ENCODE assay signal across 2 cellular contexts in the genomic region with DNA sequence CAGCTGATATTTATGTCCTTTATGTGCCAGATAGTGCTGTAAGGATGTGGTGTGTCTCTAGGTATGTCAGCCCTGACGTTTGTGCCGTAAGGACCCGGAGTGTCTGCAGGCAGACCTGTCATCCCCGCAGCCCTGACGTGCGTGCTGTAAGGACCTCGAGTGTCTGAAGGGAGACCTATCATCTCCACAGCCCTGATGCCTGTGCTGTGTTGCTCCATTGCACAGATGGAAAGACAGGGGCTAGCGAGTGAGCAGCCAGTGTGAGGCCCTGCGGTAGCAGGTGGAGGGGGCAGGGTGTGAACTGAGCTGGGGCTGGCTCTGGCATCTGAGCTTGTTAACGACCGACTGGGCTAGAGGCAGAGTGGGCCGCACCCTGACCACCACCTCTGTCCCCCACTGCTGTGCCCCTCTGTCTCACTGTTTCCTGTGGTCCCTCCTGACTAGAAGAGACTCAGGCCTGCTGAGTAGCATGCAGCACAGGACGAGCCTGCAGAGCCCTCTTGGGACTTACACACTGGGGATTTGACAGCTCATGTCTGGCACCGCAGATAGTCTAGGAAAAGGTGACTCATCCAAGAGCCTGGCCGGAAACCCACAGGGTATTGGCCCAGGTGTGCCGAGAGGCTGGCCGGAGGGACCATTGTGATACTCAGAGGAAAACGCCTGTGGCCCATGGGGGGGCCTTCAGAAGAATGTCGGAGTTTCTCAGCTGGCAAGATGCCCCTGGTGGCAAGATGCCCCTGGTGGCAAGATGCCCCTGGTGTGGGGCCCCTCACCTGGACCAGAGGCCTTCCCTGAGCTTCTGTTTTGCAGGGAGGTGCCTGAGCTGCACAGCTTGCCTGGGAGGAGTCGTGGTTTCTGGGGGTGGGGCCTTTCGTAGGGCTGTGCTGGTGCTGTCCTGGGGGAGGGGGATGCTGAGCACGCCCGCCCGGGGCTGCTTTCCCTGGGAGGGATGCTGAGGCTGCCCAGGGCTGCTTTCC.
TF ChIP-seq lines count a peak whose summit lies in the region.

No MANE protein-coding gene starts in this region.

TF ChIP-seq in HEK293, 187 proteins besides CTCF, POLR2A, EP300 and RAD21 (continued from another document and continues in another):
- TF ChIP-seq ZNF518A (tag by site-specific recombination; conservative IDR thresholded peaks at IDR 0.05; ENCODE audit: low read depth) (no peak), ZNF76 (tag by site-specific recombination; IDR thresholded peaks at IDR 0.05; ENCODE audit: borderline replicate concordance, low read depth) (no peak), ZNF585B (tag by site-specific recombination; IDR thresholded peaks at IDR 0.05) (no peak), ZNF223 (tag by site-specific recombination; IDR thresholded peaks at IDR 0.05) (no peak), ZNF677 (tag by site-specific recombination; IDR thresholded peaks at IDR 0.05) (no peak), ZBTB7A (tag by site-specific recombination; IDR thresholded peaks at IDR 0.05; ENCODE audit: low read depth) (0 out of 2 replicates have a peak, but pooled peaks have one; percentile 45), ZNF670 (tag by site-specific recombination; IDR thresholded peaks at IDR 0.05; ENCODE audit: low read depth) (no peak), ZNF157 (tag by site-specific recombination; IDR thresholded peaks at IDR 0.05) (no peak), ZNF175 (tag by site-specific recombination; IDR thresholded peaks at IDR 0.05) (no peak), ZIC2 (tag by site-specific recombination; IDR thresholded peaks at IDR 0.05) (peak; percentile 76), ZNF211 (tag by site-specific recombination; IDR thresholded peaks at IDR 0.05; ENCODE audit: low read depth) (no peak), ZBTB6 (tag by site-specific recombination; IDR thresholded peaks at IDR 0.05) (no peak), PRDM1 (tag by site-specific recombination; IDR thresholded peaks at IDR 0.05) (peak; percentile 47; the same call in 1 of the 2 replicates), ZNF513 (tag by site-specific recombination; IDR thresholded peaks at IDR 0.05) (no peak)
- TF ChIP-seq, protein P1, sequence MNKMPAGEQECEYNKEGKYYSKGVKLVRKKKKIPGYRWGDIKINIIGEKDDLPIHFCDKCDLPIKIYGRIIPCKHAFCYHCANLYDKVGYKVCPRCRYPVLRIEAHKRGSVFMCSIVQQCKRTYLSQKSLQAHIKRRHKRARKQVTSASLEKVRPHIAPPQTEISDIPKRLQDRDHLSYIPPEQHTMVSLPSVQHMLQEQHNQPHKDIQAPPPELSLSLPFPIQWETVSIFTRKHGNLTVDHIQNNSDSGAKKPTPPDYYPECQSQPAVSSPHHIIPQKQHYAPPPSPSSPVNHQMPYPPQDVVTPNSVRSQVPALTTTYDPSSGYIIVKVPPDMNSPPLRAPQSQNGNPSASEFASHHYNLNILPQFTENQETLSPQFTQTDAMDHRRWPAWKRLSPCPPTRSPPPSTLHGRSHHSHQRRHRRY (tag by site-specific recombination; IDR thresholded peaks at IDR 0.05), result no peak

TF ChIP-seq in endothelial cell of umbilical vein, 7 proteins besides CTCF, POLR2A, EP300 and RAD21 (continued from another document):
- TF ChIP-seq MAX (IDR thresholded peaks at IDR 0.05; ENCODE audit: insufficient read depth, insufficient read length), result no peak
- peak; percentile 12 for TF ChIP-seq POLR2AphosphoS5 (IDR thresholded peaks at IDR 0.05; ENCODE audit: insufficient read depth, low read depth, low read length)
- peak; percentile 87 for TF ChIP-seq JUN (IDR thresholded peaks at IDR 0.05; ENCODE audit: borderline replicate concordance, insufficient read depth, insufficient read length, low read depth)
